19 cellular contexts compared by ENCODE assay signal in the genomic region with DNA sequence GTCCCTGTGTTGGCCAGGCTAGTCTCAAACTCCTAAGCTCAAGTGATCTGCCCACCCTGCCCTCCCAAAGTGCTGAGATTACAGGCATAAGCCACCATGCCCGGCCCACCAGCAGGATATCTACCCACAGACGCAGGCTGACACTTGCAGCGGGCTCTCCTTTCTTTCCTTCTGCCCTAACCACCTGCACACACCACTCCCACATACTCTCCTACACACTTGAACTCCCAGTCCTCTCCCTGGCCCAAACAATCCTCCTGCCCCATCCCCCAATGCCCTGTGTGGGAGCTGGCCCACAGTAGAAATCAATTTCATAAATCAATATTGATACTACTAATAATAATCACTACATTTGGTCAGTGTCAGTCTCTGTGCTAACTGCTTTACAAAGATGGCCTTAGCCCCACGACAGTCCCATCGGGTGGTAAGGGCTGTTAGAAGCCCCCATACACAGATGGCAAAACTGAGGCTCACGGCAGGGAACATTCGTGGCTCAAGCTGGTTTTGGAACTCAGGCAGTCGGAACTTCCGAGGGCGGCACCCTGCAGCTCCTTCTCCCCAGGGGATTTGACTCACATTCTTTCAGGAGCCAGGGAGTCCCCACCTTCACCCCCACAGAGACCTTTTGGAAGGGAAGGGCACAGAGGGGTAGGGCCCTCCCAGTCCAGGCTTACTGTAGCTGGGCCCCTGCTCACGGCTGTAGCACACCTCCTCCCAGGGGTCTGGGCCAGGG. TPM values are rescaled to one million over a fixed set of nuclear protein-coding genes. Genes with fewer than 3 reads are reported as not detected.
A peak's percentile ranks its signal among the peaks of the same experiment; 100 is the strongest.
DNase-seq lines count a peak whose midpoint lies in the region; ATAC-seq and TF ChIP-seq lines count a peak whose summit lies in the region.
"Had no signal": no experiment of that assay in that cellular context is flagged by ENCODE, and none has a peak within 500 bp of the region (broad histone marks: within the 10 kb centered on the region; RNA-seq: fewer than 3 reads in every experiment).

No MANE protein-coding gene starts in this region.

- 0 out of 2 replicates have a peak, but pooled peaks cover 10% of the 10 kb centered on the region for H4K20me1 ChIP-seq in BLaER1

- ATAC-seq in activated naive CD8-positive, alpha-beta T cell treated with anti-CD3 and anti-CD28 coated beads, Interleukin-2, amount 50 U/mL, for 24 hours: no peak
- ATAC-seq in naive B cell (ENCODE audit: low read depth in 2 of 2) (no peak), gastrocnemius medialis (no peak), HG03175 (IDR thresholded peaks at IDR 0.05; ENCODE audit: unreplicated experiment) (no peak)
- ATAC-seq: sciatic nerve had no signal

- no peak overlapping the region for H3K27ac Mint-ChIP-seq in activated naive CD8-positive, alpha-beta T cell treated with anti-CD3 and anti-CD28 coated beads, Interleukin-2, amount 50 U/mL, for 24 hours
- peak overlapping the region in 1 of 6 donors; percentile 59 for H3K27ac Mint-ChIP-seq in naive B cell

- no peak for TF ChIP-seq POLR2A in gastrocnemius medialis (IDR thresholded peaks at IDR 0.05)

- peaks cover 69% of the 10 kb centered on the region for H3K27me3 Mint-ChIP-seq in activated naive CD8-positive, alpha-beta T cell treated with anti-CD3 and anti-CD28 coated beads, Interleukin-2, amount 50 U/mL, for 24 hours
- peaks cover 48 to 81% (median 80%) of the 10 kb centered on the region in 3 donors for H3K27me3 Mint-ChIP-seq in naive B cell

- no peaks in the 10 kb centered on the region for H3K36me3 ChIP-seq in BLaER1
- no peaks in the 10 kb centered on the region for H3K36me3 ChIP-seq in H7 (replicated peaks; ENCODE audit: control insufficient read depth, insufficient read depth, low read length)
- H3K36me3 ChIP-seq in gastrocnemius medialis: no peaks in the 10 kb centered on the region
- H3K36me3 ChIP-seq in effector memory CD4-positive, alpha-beta T cell (ENCODE audit: control insufficient read depth, insufficient read depth, low read length): no peaks in the 10 kb centered on the region
- H3K36me3 ChIP-seq: neutrophil had no signal

- no peaks in the 10 kb centered on the region for H3K9me3 ChIP-seq in BLaER1
- no peaks in the 10 kb centered on the region for H3K9me3 ChIP-seq in gastrocnemius medialis
- H3K9me3 ChIP-seq in effector memory CD4-positive, alpha-beta T cell (ENCODE audit: control insufficient read depth, low read length): no peaks in the 10 kb centered on the region
- H3K9me3 ChIP-seq: neutrophil had no signal

- H3K27me3 ChIP-seq in BLaER1 (peaks cover 36% of the 10 kb centered on the region), H7 (ENCODE audit: control insufficient read depth, insufficient read depth, low read length) (peaks cover 23% of the 10 kb centered on the region), gastrocnemius medialis (peaks cover 61 to 74% (median 64%) of the 10 kb centered on the region in 3 donors)
- peaks cover 58% of the 10 kb centered on the region for H3K27me3 ChIP-seq in effector memory CD4-positive, alpha-beta T cell (replicated peaks; ENCODE audit: control insufficient read depth, insufficient read depth, low read length, poor library complexity, severe bottlenecking)

- in situ Hi-C loops in gastrocnemius medialis (cut with MboI; ENCODE audit: low sequenced_read_pairs in 4 of 4): loop anchor here in 1 of 4 donors (25.0 kb wide), 1 partner anchor 340 kb away; no protein-coding TSS in a partner anchor

- no peak for TF ChIP-seq CTCF in gastrocnemius medialis (IDR thresholded peaks at IDR 0.05 in 4 of 5, conservative IDR thresholded peaks at IDR 0.05 in 1 of 5)

- peaks cover 36% of the 10 kb centered on the region for H3K4me1 ChIP-seq in BLaER1
- H3K4me1 ChIP-seq in gastrocnemius medialis: peaks cover 0 to 21% of the 10 kb centered on the region in 2 donors
- H3K4me1 ChIP-seq in effector memory CD4-positive, alpha-beta T cell (ENCODE audit: control insufficient read depth, insufficient read depth, low read length, poor library complexity, severe bottlenecking): peaks cover 17% of the 10 kb centered on the region

- intact Hi-C loops in gastrocnemius medialis (cut with DNase I; ENCODE audit: low total_unique reads): loop anchor here (5.0 kb wide), 1 partner anchor 85 kb away; no protein-coding TSS in a partner anchor

- no peaks in the 10 kb centered on the region for H3K36me3 Mint-ChIP-seq in activated naive CD8-positive, alpha-beta T cell treated with anti-CD3 and anti-CD28 coated beads, Interleukin-2, amount 50 U/mL, for 24 hours (ENCODE audit: low read depth)
- H3K36me3 Mint-ChIP-seq in naive B cell: no peaks in the 10 kb centered on the region

- H3K4me3 ChIP-seq in BLaER1 (no peak overlapping the region), H7 (ENCODE audit: insufficient read depth, low read depth, low read length) (no peak overlapping the region; the same call in 1 of the 2 replicates), gastrocnemius medialis (no peak overlapping the region)
- H3K4me3 ChIP-seq in effector memory CD4-positive, alpha-beta T cell (ENCODE audit: insufficient read depth, low read depth, low read length, poor library complexity, severe bottlenecking): no peak overlapping the region
- H3K4me3 ChIP-seq: lung had no signal

- no peaks in the 10 kb centered on the region for H3K9me3 Mint-ChIP-seq in activated naive CD8-positive, alpha-beta T cell treated with anti-CD3 and anti-CD28 coated beads, Interleukin-2, amount 50 U/mL, for 24 hours
- peaks cover 0 to 6% (median 0%) of the 10 kb centered on the region in 7 donors for H3K9me3 Mint-ChIP-seq in naive B cell

- peak overlapping the region; percentile 71 for H3K4me2 ChIP-seq in BLaER1

- DNase-seq in H7 (peak; percentile 19), naive B cell (no peak), gastrocnemius medialis (no peak)
- no peak for DNase-seq in activated naive CD8-positive, alpha-beta T cell treated with anti-CD3 and anti-CD28 coated beads, Interleukin-2, amount 50 U/mL, for 24 hours
- no peak for DNase-seq in effector memory CD4-positive, alpha-beta T cell
- DNase-seq: activated CD4-positive, alpha-beta T cell treated with anti-CD3 and anti-CD28 coated beads for 48 hours; activated T-cell treated with anti-CD3 and anti-CD28 coated beads for 4 hours; central memory CD4-positive, alpha-beta T cell; DND-41; NCI-H1092; NK-92 treated with Interleukin-12 subunit alpha and Interleukin-12 subunit beta, amount 100 ng/mL, for 24 hours; Right ventricle myocardium superior; stimulated activated CD4-positive, alpha-beta T cell treated with anti-CD3 and anti-CD28 coated beads, Interleukin-4, amount 100 ng/mL, for 1 hour; stimulated activated CD8-positive, alpha-beta memory T cell treated with anti-CD3 and anti-CD28 coated beads, Interleukin-4, amount 100 ng/mL, for 48 hours had no signal

- H3K9ac ChIP-seq in BLaER1: no peak overlapping the region

- peaks cover 24% of the 10 kb centered on the region for H3K4me1 Mint-ChIP-seq in activated naive CD8-positive, alpha-beta T cell treated with anti-CD3 and anti-CD28 coated beads, Interleukin-2, amount 50 U/mL, for 24 hours
- H3K4me1 Mint-ChIP-seq in naive B cell: peaks cover 33 to 41% (median 40%) of the 10 kb centered on the region in 3 donors

- H3K4me3 Mint-ChIP-seq in activated naive CD8-positive, alpha-beta T cell treated with anti-CD3 and anti-CD28 coated beads, Interleukin-2, amount 50 U/mL, for 24 hours: peak overlapping the region; percentile 11
- peak overlapping the region in 7 of 8 donors; percentile 27 to 83 (median 47) for H3K4me3 Mint-ChIP-seq in naive B cell

- H3K27ac ChIP-seq in BLaER1: no peak overlapping the region
- no peak overlapping the region for H3K27ac ChIP-seq in gastrocnemius medialis
- no peak overlapping the region for H3K27ac ChIP-seq in effector memory CD4-positive, alpha-beta T cell (ENCODE audit: insufficient read depth, low read length, poor library complexity, severe bottlenecking)
- H3K27ac ChIP-seq: neutrophil had no signal

RNA-seq across cellular contexts. Expression of gene DPF1, which starts 3.4 kb away (rescaled TPM):
- total RNA-seq in H7 (2014; rRNA removed; shearing (Covaris generic)): 3.0 and 5.5 TPM in 2 replicates
- polyA plus RNA-seq in naive B cell (ENCODE audit: low read depth in 6 of 6): under 1 TPM in 2 of 6 donors, not detected in 4; 0.20 to 0.41 TPM
- not detected for total RNA-seq in gastrocnemius medialis
- total RNA-seq: Right ventricle myocardium superior, sciatic nerve had no signal

RNA-seq across cellular contexts. Expression of gene PPP1R14A, which starts 28.7 kb away (rescaled TPM):
- 3.5 and 3.7 TPM in 2 replicates for total RNA-seq in H7 (2014; rRNA removed; shearing (Covaris generic))
- polyA plus RNA-seq in naive B cell (ENCODE audit: low read depth in 6 of 6): 10 to 100 TPM; 25.4 to 88.1 (median 58.8) TPM
- 10 to 100 TPM in 1 of 4 donors, 1 to 10 TPM in 3; 1.3 to 48.8 (median 7.1) TPM for total RNA-seq in gastrocnemius medialis

RNA-seq across cellular contexts. Expression of gene SPINT2, which starts 36.9 kb away (rescaled TPM):
- 143 and 153 TPM in 2 replicates for total RNA-seq in H7 (2014; rRNA removed; shearing (Covaris generic))
- 100 to 1,000 TPM; 163 to 235 (median 190) TPM for polyA plus RNA-seq in naive B cell (ENCODE audit: low read depth in 6 of 6)
- 1 to 10 TPM in 3 of 4 donors, under 1 TPM in 1; 0.26 to 4.0 (median 1.6) TPM for total RNA-seq in gastrocnemius medialis

Comparison
In these comparisons a context has a peak if more than half of its experiments do, and no peak if none do; other contexts are left out.
1. RNA of gene SPINT2, which starts 36.9 kb away (total RNA-seq): 143 to 153 TPM in H7; 0.26 to 4.0 TPM in gastrocnemius medialis; every median in the first group is over 10 times any median in the second.